8 cellular contexts compared by ENCODE assay signal in the genomic region with DNA sequence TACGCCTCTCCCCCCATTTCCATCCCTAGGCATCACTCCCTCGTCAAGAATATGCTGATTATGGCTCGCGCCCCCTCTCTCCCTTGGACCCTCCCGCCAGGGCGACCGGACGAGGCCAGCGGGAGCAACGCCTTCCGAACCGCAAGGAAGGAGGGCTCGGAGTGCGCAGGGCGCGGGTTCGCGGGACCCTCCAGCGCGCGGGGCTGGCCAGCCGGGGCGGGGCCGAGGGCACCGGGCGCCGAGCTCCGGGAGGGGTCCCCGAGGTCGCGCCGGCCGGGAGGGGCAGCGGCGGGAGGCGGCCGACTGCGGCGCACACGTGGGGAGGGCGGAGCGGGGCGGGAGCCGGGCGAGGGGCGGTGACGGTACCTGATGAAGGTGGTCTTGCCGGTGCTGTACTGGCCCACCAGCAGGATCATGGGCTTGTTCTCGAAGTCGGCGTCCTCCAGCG. TPM values are rescaled to one million over a fixed set of nuclear protein-coding genes. Genes with fewer than 3 reads are reported as not detected.
DNase-seq lines count a peak whose midpoint lies in the region; ATAC-seq and TF ChIP-seq lines count a peak whose summit lies in the region.

No MANE protein-coding gene starts in this region.

- peak overlapping the region; percentile 77 for H2BK5ac ChIP-seq in mesendoderm (ENCODE audit: low read length)

- peak overlapping the region; percentile 2 for H3K18ac ChIP-seq in mesendoderm (ENCODE audit: low read length)

- no peak overlapping the region for H3K4ac ChIP-seq in mesendoderm (ENCODE audit: low read depth, low read length)

- H3K9ac ChIP-seq in Karpas-422 (ENCODE audit: low read length) (peak overlapping the region; percentile 80), mesendoderm (ENCODE audit: low read length) (peak overlapping the region; percentile 95)

- peak; percentile 11 for ATAC-seq in GM21529 (IDR thresholded peaks at IDR 0.05; ENCODE audit: unreplicated experiment)

- H3K27ac ChIP-seq in Karpas-422 (ENCODE audit: low read length) (peak overlapping the region; percentile 95), mesendoderm (ENCODE audit: low read depth, low read length) (peak overlapping the region; percentile 3), urinary bladder (ENCODE audit: low read depth) (peak overlapping the region; percentile 96)

- H3K4me2 ChIP-seq in Karpas-422 (ENCODE audit: low read depth, low read length, poor library complexity, severe bottlenecking) (peak overlapping the region; percentile 90), mesendoderm (ENCODE audit: low read length) (peak overlapping the region; percentile 37)

- TF ChIP-seq CTCF in GM10248 (IDR thresholded peaks at IDR 0.05; ENCODE audit: control extremely low read depth, extremely low read depth, low read depth, missing control alignments) (no peak), choroid plexus epithelial cell (conservative IDR thresholded peaks at IDR 0.05; ENCODE audit: low read depth, low read length) (no peak)

- H3K79me2 ChIP-seq in Karpas-422 (ENCODE audit: low read length) (peaks cover 46% of the 10 kb centered on the region), mesendoderm (ENCODE audit: control insufficient read depth, insufficient read depth, low read length) (peaks cover 35% of the 10 kb centered on the region)

- CTCF ChIA-PET in GM10248 (lab: Yijun Ruan, JAX), result interaction anchor here (0.8 to 4.4 kb wide), 11 partner anchors 10 to 199 kb away, joined by 3 to 19 read pairs (median 8); partner anchors contain the start of gene MAPKBP1

- POLR2A ChIA-PET in GM10248 (lab: Yijun Ruan, JAX), result interaction anchor here (0.5 to 2.1 kb wide), 6 partner anchors 10 to 361 kb away, joined by 3 to 6 read pairs (median 4); no protein-coding TSS in a partner anchor

- H4K20me1 ChIP-seq in Karpas-422 (ENCODE audit: insufficient read depth, low read depth, low read length), result peaks cover 3% of the 10 kb centered on the region; the same call in 1 of the 2 replicates

- no peak overlapping the region for H4K5ac ChIP-seq in mesendoderm (ENCODE audit: low read length)

- H3K9me2 ChIP-seq in Karpas-422 (replicated peaks; ENCODE audit: insufficient read depth, low read length), result no peaks in the 10 kb centered on the region

- no peak overlapping the region for H2BK120ac ChIP-seq in mesendoderm (ENCODE audit: low read depth, low read length)

- H2BK15ac ChIP-seq in mesendoderm (replicated peaks; ENCODE audit: low read depth), result no peak overlapping the region

- no CpG with 5 or more reads among the region's 52 CpGs for WGBS in mesendoderm (ENCODE audit: extremely low coverage, insufficient coverage, low lambda C conversion rate)
- under 1% methylated on average over 52 of the region's 52 CpGs for WGBS in urinary bladder

- H3K27me3 ChIP-seq in Karpas-422 (ENCODE audit: low read length) (no peaks in the 10 kb centered on the region), mesendoderm (ENCODE audit: insufficient read depth, low read length, poor library complexity) (no peaks in the 10 kb centered on the region)

- H3K36me3 ChIP-seq in Karpas-422 (ENCODE audit: insufficient read depth, low read length) (no peaks in the 10 kb centered on the region), mesendoderm (ENCODE audit: control insufficient read depth, insufficient read depth, low read length) (no peaks in the 10 kb centered on the region), urinary bladder (ENCODE audit: insufficient read depth) (no peaks in the 10 kb centered on the region)

- peak overlapping the region; percentile 99 for H3K56ac ChIP-seq in mesendoderm (ENCODE audit: low read length)

- H3K23ac ChIP-seq in mesendoderm (ENCODE audit: low read length), result peak overlapping the region; percentile 69

- H3K79me1 ChIP-seq in mesendoderm (ENCODE audit: low read length), result no peaks in the 10 kb centered on the region

- no peak overlapping the region for H2AK5ac ChIP-seq in mesendoderm (ENCODE audit: low read length)

- no peaks in the 10 kb centered on the region for H3K9me3 ChIP-seq in Karpas-422 (ENCODE audit: low read length)

- H3K4me3 ChIP-seq in Karpas-422 (ENCODE audit: low read length), result peak overlapping the region; percentile 80
- H3K4me3 ChIP-seq in choroid plexus epithelial cell (ENCODE audit: low read depth, low read length), result peak overlapping the region; percentile 75
- peak overlapping the region; percentile 91 for H3K4me3 ChIP-seq in mesendoderm (ENCODE audit: low read length)
- H3K4me3 ChIP-seq in urinary bladder (ENCODE audit: low read depth, low read length), result peak overlapping the region; percentile 81

- H2AFZ ChIP-seq in Karpas-422 (ENCODE audit: low read length), result no peak overlapping the region

- DNase-seq in GM10248 (ENCODE audit: extremely low spot score) (peak; percentile 63), Karpas-422 (no peak), choroid plexus epithelial cell (ENCODE audit: low read depth) (no peak), mesendoderm (no peak), NCI-H146 (lab: John Stamatoyannopoulos, UW) (no peak), OCI-M1 (lab: John Stamatoyannopoulos, UW) (no peak)

- H3K4me1 ChIP-seq in Karpas-422 (ENCODE audit: low read length) (peaks cover 62% of the 10 kb centered on the region), mesendoderm (ENCODE audit: control insufficient read depth, low read depth, low read length) (peaks cover 10% of the 10 kb centered on the region), urinary bladder (ENCODE audit: insufficient read depth) (no peaks in the 10 kb centered on the region)

- H4K8ac ChIP-seq in mesendoderm (ENCODE audit: low read depth, low read length), result no peak overlapping the region

RNA-seq across cellular contexts. Expression of gene EHD4, which starts 0.4 kb away (rescaled TPM):
- 19.9 and 20.4 TPM in 2 replicates for total RNA-seq in Karpas-422 (2014; rRNA removed; shearing (Covaris generic); ENCODE audit: low replicate concordance)
- polyA plus RNA-seq in mesendoderm (2013, experiment 1 of 2), result 14.7 TPM
- polyA plus RNA-seq in mesendoderm (2013, experiment 2 of 2), result 14.6 TPM
- total RNA-seq in urinary bladder, result 17.0 TPM
- 14.4 TPM for polyA plus RNA-seq in urinary bladder

RNA-seq across cellular contexts. Expression of gene PLA2G4E, which starts 48.9 kb away (rescaled TPM):
- not detected in 2 replicates for total RNA-seq in Karpas-422 (2014; rRNA removed; shearing (Covaris generic); ENCODE audit: low replicate concordance)
- not detected for polyA plus RNA-seq in mesendoderm (2013, experiment 1 of 2)
- polyA plus RNA-seq in mesendoderm (2013, experiment 2 of 2), result under 0.01 TPM
- total RNA-seq in urinary bladder, result not detected
- 0.03 TPM for polyA plus RNA-seq in urinary bladder

Comparison
In these comparisons a context has a peak if more than half of its experiments do, and no peak if none do; other contexts are left out.
1. H3K27ac ChIP-seq: peak in every context shown above with its lines; median percentile 96 in urinary bladder; 95 in Karpas-422; 3 in mesendoderm.